ENCODE assay signal across 8 cellular contexts in the genomic region with DNA sequence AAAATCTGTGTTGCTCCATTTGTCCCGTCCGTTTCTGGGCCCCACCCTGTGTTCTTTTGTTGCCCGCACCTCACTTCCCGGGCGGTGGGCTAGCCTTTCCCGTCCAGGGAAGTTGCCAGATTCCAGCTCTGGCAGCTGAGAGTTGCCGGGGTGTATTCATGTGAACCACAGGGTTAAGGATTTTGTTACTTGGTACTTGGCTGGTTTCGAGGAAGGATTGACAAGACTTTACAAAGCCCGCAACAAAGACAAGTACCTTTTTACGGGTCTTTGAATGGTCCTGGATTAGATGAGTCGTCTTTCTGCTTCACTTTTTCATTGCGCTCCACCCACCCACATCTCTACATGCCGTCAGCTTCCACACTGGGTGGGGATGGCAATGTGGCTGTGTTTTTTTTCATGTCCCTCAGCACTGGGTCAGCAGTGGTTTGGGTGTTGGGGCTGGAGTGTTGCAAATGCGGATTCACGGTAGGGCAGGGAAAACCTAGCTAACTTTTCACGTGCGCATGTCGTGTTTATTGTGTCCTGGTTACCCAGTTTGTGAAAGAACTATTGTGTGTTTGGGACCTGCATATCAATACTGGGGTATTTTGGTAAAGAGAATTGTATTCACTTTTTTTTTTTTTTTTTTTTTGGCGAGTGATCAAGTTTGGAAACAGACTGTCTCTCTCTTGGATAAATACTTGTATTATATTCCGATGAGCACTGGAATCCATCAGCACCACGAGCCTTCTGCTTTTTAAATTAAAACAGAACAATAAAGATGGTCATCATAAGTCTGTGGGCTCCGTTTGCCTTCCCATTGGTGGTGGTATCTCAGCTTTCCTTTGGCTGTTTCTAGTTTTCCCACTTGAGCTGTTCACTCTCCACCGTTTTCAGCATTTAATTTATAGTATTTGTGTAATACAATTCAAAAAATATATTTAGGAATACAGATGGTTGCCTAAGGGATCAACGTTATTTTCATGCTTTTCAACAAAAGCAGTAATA. TPM values are rescaled to one million over a fixed set of nuclear protein-coding genes. Genes with fewer than 3 reads are reported as not detected.
DNase-seq lines count a peak whose midpoint lies in the region; ATAC-seq and TF ChIP-seq lines count a peak whose summit lies in the region.

No MANE protein-coding gene starts in this region.

- DNase-seq in AG04450 (ENCODE audit: low read depth, low spot score), result no peak
- no peak for DNase-seq in LNCaP clone FGC (ENCODE audit: low read depth)
- DNase-seq in adipocyte (ENCODE audit: low read depth), result peak; percentile 58
- DNase-seq in iris pigment epithelial cell (ENCODE audit: low read depth), result peak; percentile 26
- peak; percentile 38 for DNase-seq in stimulated activated CD4-positive, alpha-beta T cell treated with anti-CD3 and anti-CD28 coated beads, Interleukin-1b, Interleukin-23, amount 100 ng/mL, for 48 hours
- DNase-seq in NCI-H510A treated with DMSO at 0.1 percent for 48 hours (lab: John Stamatoyannopoulos, UW), result no peak

- peaks cover 45% of the 10 kb centered on the region for H3K9me3 ChIP-seq in AG04450 (ENCODE audit: control insufficient read depth, insufficient read depth, low read length)
- no peaks in the 10 kb centered on the region for H3K9me3 ChIP-seq in adipocyte (ENCODE audit: control insufficient read depth, low read length)

- ATAC-seq in HG03159 (IDR thresholded peaks at IDR 0.05; ENCODE audit: unreplicated experiment), result no peak
- no peak for ATAC-seq in GM19023 (IDR thresholded peaks at IDR 0.05; ENCODE audit: unreplicated experiment)

- H3K4me3 ChIP-seq in AG04450 (ENCODE audit: low read depth, low read length), result peak overlapping the region; percentile 72
- H3K4me3 ChIP-seq in LNCaP clone FGC (ENCODE audit: low read depth, low read length), result peak overlapping the region; percentile 55
- peak overlapping the region; percentile 83 for H3K4me3 ChIP-seq in adipocyte (ENCODE audit: low read length)

- no peaks in the 10 kb centered on the region for H3K36me3 ChIP-seq in adipocyte (ENCODE audit: control insufficient read depth, insufficient read depth, low read length, severe bottlenecking)

- no peak for TF ChIP-seq CTCF in AG04450 (IDR thresholded peaks at IDR 0.05; ENCODE audit: low read depth, low read length)
- no peak for TF ChIP-seq CTCF in LNCaP clone FGC (IDR thresholded peaks at IDR 0.05; ENCODE audit: control insufficient read depth, extremely low read depth, insufficient read depth)

- peaks cover 22% of the 10 kb centered on the region for H3K4me1 ChIP-seq in adipocyte (ENCODE audit: control insufficient read depth, insufficient read depth, low read length)

- H3K27me3 ChIP-seq in AG04450 (ENCODE audit: control insufficient read depth, insufficient read depth, low read length) (no peaks in the 10 kb centered on the region), adipocyte (replicated peaks; ENCODE audit: control insufficient read depth, insufficient read depth, low read length) (no peaks in the 10 kb centered on the region)

- peak overlapping the region; percentile 47 for H3K27ac ChIP-seq in AG04450 (ENCODE audit: low read depth, low read length)

- CTCF ChIA-PET in AG04450 (lab: Charles Lee), result interaction anchor here (0.7 to 1.3 kb wide), 2 partner anchors 17 to 314 kb away, joined by 3 to 9 read pairs; no protein-coding TSS in a partner anchor

- H3K9ac ChIP-seq in adipocyte (ENCODE audit: low read length), result peak overlapping the region; percentile 91

- POLR2A ChIA-PET in AG04450 (lab: Yijun Ruan, JAX), result interaction anchor here (0.6 to 0.7 kb wide), 2 partner anchors 11 to 35 kb away, joined by 3 to 13 read pairs; no protein-coding TSS in a partner anchor

RNA-seq across cellular contexts. Expression of gene DUSP22, which starts 1.2 kb away (rescaled TPM):
- polyA plus RNA-seq in AG04450 (2011; rRNA removed), result 5.4 and 6.4 TPM in 2 replicates
- 4.7 and 5.4 TPM in 2 replicates for polyA minus RNA-seq in AG04450 (2011; rRNA and poly(A)+ RNA removed)

Comparison
In these comparisons a context has a peak if more than half of its experiments do, and no peak if none do; other contexts are left out.
1. DNase-seq: peak in adipocyte (single experiment), iris pigment epithelial cell (single experiment) and stimulated activated CD4-positive, alpha-beta T cell treated with anti-CD3 and anti-CD28 coated beads, Interleukin-1b, Interleukin-23, amount 100 ng/mL, for 48 hours (single experiment); none in AG04450 (single experiment), LNCaP clone FGC (single experiment) and NCI-H510A treated with DMSO at 0.1 percent for 48 hours (single experiment).
2. Peak in every context shown above with its lines, with median percentiles within 50 percentile points of each other: H3K4me3 ChIP-seq.